9 cellular contexts compared by ENCODE assay signal in genomic region chr11:57475671-57476222, GRCh38. TPM values are rescaled to one million over a fixed set of nuclear protein-coding genes. Genes with fewer than 3 reads are reported as not detected.
DNase-seq lines count a peak whose midpoint lies in the region; ATAC-seq and TF ChIP-seq lines count a peak whose summit lies in the region.
"Had no signal": no experiment of that assay in that cellular context is flagged by ENCODE, and none has a peak within 500 bp of the region (broad histone marks: within the 10 kb centered on the region; RNA-seq: fewer than 3 reads in every experiment).

No MANE protein-coding gene starts in this region.

- DNase-seq in effector memory CD4-positive, alpha-beta T cell = no peak
- DNase-seq in trophoblast cell (no peak), NCI-H1105 (lab: John Stamatoyannopoulos, UW) (no peak), SIG-M5 (lab: John Stamatoyannopoulos, UW) (no peak), inferior parietal cortex (ENCODE audit: extremely low spot score) (no peak)
- DNase-seq: hippocampal formation had no signal

- H3K23ac ChIP-seq in trophoblast cell (ENCODE audit: low read length) = no peak overlapping the region

- peaks cover 14% of the 10 kb centered on the region for H3K4me1 ChIP-seq in effector memory CD4-positive, alpha-beta T cell (ENCODE audit: control insufficient read depth, insufficient read depth, low read length, poor library complexity, severe bottlenecking)
- peaks cover 6 to 8% of the 10 kb centered on the region in 2 experiments for H3K4me1 ChIP-seq in trophoblast cell (ENCODE audit: control insufficient read depth in 1 of 2, insufficient read depth in 2 of 2, low read length in 2 of 2)

- H3K9me3 ChIP-seq in effector memory CD4-positive, alpha-beta T cell (ENCODE audit: control insufficient read depth, low read length) = no peaks in the 10 kb centered on the region
- H3K9me3 ChIP-seq in trophoblast cell (ENCODE audit: insufficient read depth, low read depth, low read length) = peaks cover 3% of the 10 kb centered on the region

- peak overlapping the region; percentile 46 for H3K4me2 ChIP-seq in trophoblast cell (ENCODE audit: low read length)

- H3K4me3 ChIP-seq in GM12875 (ENCODE audit: low read depth, low read length) (peak overlapping the region; percentile 58), trophoblast cell (ENCODE audit: low read depth, low read length) (no peak overlapping the region)
- H3K4me3 ChIP-seq in effector memory CD4-positive, alpha-beta T cell (ENCODE audit: insufficient read depth, low read depth, low read length, poor library complexity, severe bottlenecking) = peak overlapping the region; percentile 52

- H3K9ac ChIP-seq in trophoblast cell (ENCODE audit: low read length) = no peak overlapping the region

- H2AK5ac ChIP-seq in trophoblast cell (ENCODE audit: low read length) = no peak overlapping the region

- H3K79me1 ChIP-seq in trophoblast cell (ENCODE audit: low read length) = no peaks in the 10 kb centered on the region

- H2BK120ac ChIP-seq in trophoblast cell (ENCODE audit: insufficient read depth, low read length, poor library complexity) = no peak overlapping the region

- WGBS in trophoblast cell (ENCODE audit: extremely low coverage, insufficient coverage, insufficient read length) = no CpG with 5 or more reads among the region's 12 CpGs

- no peak overlapping the region for H3K27ac ChIP-seq in effector memory CD4-positive, alpha-beta T cell (ENCODE audit: insufficient read depth, low read length, poor library complexity, severe bottlenecking)
- no peak overlapping the region for H3K27ac ChIP-seq in trophoblast cell (ENCODE audit: low read depth, low read length)

- no peak for TF ChIP-seq CTCF in GM12875 (IDR thresholded peaks at IDR 0.05; ENCODE audit: borderline replicate concordance, insufficient read depth, low read depth, low read length)

- H3K18ac ChIP-seq in trophoblast cell (ENCODE audit: low read length) = no peak overlapping the region

- H2AFZ ChIP-seq in trophoblast cell (ENCODE audit: insufficient read depth, low read length, poor library complexity) = peak overlapping the region; percentile 58

- no peak overlapping the region for H4K8ac ChIP-seq in trophoblast cell (ENCODE audit: low read depth, low read length)

- no peaks in the 10 kb centered on the region for H3K27me3 ChIP-seq in effector memory CD4-positive, alpha-beta T cell (replicated peaks; ENCODE audit: control insufficient read depth, insufficient read depth, low read length, poor library complexity, severe bottlenecking)
- peaks cover 31% of the 10 kb centered on the region for H3K27me3 ChIP-seq in trophoblast cell (ENCODE audit: insufficient read depth, low read length)

- no peak overlapping the region for H3K4ac ChIP-seq in trophoblast cell (ENCODE audit: low read depth, low read length)

- H4K12ac ChIP-seq in trophoblast cell (ENCODE audit: low read depth, low read length) = no peak overlapping the region

- ATAC-seq in HG03460 (IDR thresholded peaks at IDR 0.05; ENCODE audit: unreplicated experiment) = peak; percentile 10
- no peak for ATAC-seq in HG03442 (IDR thresholded peaks at IDR 0.05; ENCODE audit: unreplicated experiment)

- no peak overlapping the region for H4K91ac ChIP-seq in trophoblast cell (ENCODE audit: low read depth, low read length)

- no peak overlapping the region for H2BK12ac ChIP-seq in trophoblast cell (ENCODE audit: low read length)

- H2BK5ac ChIP-seq in trophoblast cell (ENCODE audit: low read depth, low read length, poor library complexity) = no peak overlapping the region

- no peak overlapping the region for H3K14ac ChIP-seq in trophoblast cell (ENCODE audit: low read length)

- no peaks in the 10 kb centered on the region for H3K36me3 ChIP-seq in effector memory CD4-positive, alpha-beta T cell (ENCODE audit: control insufficient read depth, insufficient read depth, low read length)
- no peaks in the 10 kb centered on the region for H3K36me3 ChIP-seq in trophoblast cell (ENCODE audit: control insufficient read depth in 1 of 2, insufficient read depth in 2 of 2, low read length in 2 of 2)

- no peaks in the 10 kb centered on the region for H3K79me2 ChIP-seq in trophoblast cell (ENCODE audit: control insufficient read depth, insufficient read depth, low read length, poor library complexity)

RNA-seq across cellular contexts. Expression of gene RTN4RL2, which starts 15.4 kb away (rescaled TPM):
- polyA plus RNA-seq in trophoblast cell (2013) = 0.12 and 0.16 TPM in 2 replicates

RNA-seq across cellular contexts. Expression of gene SLC43A1, which starts 39.8 kb away (rescaled TPM):
- 0.29 and 0.37 TPM in 2 replicates for polyA plus RNA-seq in trophoblast cell (2013)

RNA-seq across cellular contexts. Expression of gene SLC43A3, which starts 48.8 kb away (rescaled TPM):
- 3.7 and 4.0 TPM in 2 replicates for polyA plus RNA-seq in trophoblast cell (2013)

RNA-seq across cellular contexts. Expression of gene TIMM10, which starts 54.8 kb away (rescaled TPM):
- 61.0 and 61.7 TPM in 2 replicates for polyA plus RNA-seq in trophoblast cell (2013)
